Comparison of ENCODE assay signal across 1 cellular context in the genomic region with DNA sequence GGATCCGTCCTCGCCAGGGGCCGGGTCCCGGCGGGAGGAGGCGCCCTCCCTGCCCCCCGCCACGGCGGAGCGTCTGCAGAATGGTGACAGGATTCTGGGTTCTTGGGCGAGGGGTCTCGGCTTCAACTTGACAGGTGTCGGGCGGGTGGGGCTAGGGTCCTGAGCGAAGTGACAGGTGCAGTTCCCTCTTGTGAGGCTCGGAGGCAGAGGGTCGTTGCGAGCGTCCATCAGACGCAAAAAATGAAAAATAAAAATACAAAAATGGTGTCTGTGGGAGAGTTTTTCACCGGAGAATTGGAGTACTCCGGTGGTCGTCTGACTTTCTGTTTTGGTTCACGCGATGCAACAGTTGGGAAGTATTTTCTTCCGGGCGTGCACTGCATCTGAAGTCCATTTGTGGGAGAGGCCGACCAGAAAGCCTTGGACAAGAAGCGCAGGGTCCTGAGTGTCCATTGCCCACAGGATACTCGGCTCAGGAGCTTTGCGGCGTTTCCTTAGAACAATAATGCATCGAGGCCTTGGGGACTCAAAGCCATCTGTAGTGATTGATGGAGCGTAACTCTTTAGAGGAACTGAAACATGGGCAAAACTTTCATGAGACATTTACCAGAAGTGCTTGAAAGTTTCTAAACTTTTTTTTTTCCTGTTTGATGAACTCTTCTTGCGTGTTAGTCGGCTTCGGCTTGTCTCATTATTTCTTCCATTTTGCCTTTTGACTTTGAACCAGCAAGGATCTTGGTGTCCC.
TF ChIP-seq lines count a peak whose summit lies in the region.

No MANE protein-coding gene starts in this region.

TF ChIP-seq in SK-N-SH treated with all-trans-retinoic acid at 6 μM for 48 hours, 23 proteins besides CTCF, POLR2A, EP300 and RAD21 (continued from another document):
- TF ChIP-seq ZFP30 (CRISPR knock-in tag; IDR thresholded peaks at IDR 0.05) (no peak), ZC3H10 (CRISPR knock-in tag; IDR thresholded peaks at IDR 0.05) (no peak), ZNF8 (CRISPR knock-in tag; IDR thresholded peaks at IDR 0.05) (no peak), PPARA (CRISPR knock-in tag; IDR thresholded peaks at IDR 0.05; ENCODE audit: borderline replicate concordance) (no peak), TOX (CRISPR knock-in tag; IDR thresholded peaks at IDR 0.05; ENCODE audit: borderline replicate concordance) (no peak), ZNF565 (CRISPR knock-in tag; conservative IDR thresholded peaks at IDR 0.05; ENCODE audit: low read depth) (no peak), ARNTL (CRISPR knock-in tag; IDR thresholded peaks at IDR 0.05; ENCODE audit: borderline replicate concordance, low read depth) (no peak), TCF4 (CRISPR knock-in tag; IDR thresholded peaks at IDR 0.05; ENCODE audit: borderline replicate concordance) (no peak), ISL1 (CRISPR knock-in tag; IDR thresholded peaks at IDR 0.05) (no peak), SNAI2 (CRISPR knock-in tag; IDR thresholded peaks at IDR 0.05) (no peak)
- TF ChIP-seq, protein P1, sequence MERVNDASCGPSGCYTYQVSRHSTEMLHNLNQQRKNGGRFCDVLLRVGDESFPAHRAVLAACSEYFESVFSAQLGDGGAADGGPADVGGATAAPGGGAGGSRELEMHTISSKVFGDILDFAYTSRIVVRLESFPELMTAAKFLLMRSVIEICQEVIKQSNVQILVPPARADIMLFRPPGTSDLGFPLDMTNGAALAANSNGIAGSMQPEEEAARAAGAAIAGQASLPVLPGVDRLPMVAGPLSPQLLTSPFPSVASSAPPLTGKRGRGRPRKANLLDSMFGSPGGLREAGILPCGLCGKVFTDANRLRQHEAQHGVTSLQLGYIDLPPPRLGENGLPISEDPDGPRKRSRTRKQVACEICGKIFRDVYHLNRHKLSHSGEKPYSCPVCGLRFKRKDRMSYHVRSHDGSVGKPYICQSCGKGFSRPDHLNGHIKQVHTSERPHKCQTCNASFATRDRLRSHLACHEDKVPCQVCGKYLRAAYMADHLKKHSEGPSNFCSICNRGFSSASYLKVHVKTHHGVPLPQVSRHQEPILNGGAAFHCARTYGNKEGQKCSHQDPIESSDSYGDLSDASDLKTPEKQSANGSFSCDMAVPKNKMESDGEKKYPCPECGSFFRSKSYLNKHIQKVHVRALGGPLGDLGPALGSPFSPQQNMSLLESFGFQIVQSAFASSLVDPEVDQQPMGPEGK (CRISPR knock-in tag; IDR thresholded peaks at IDR 0.05; ENCODE audit: borderline replicate concordance), result no peak
- TF ChIP-seq, protein P2, sequence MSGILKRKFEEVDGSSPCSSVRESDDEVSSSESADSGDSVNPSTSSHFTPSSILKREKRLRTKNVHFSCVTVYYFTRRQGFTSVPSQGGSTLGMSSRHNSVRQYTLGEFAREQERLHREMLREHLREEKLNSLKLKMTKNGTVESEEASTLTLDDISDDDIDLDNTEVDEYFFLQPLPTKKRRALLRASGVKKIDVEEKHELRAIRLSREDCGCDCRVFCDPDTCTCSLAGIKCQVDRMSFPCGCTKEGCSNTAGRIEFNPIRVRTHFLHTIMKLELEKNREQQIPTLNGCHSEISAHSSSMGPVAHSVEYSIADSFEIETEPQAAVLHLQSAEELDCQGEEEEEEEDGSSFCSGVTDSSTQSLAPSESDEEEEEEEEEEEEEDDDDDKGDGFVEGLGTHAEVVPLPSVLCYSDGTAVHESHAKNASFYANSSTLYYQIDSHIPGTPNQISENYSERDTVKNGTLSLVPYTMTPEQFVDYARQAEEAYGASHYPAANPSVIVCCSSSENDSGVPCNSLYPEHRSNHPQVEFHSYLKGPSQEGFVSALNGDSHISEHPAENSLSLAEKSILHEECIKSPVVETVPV (CRISPR knock-in tag; IDR thresholded peaks at IDR 0.05), result no peak
- TF ChIP-seq, protein P3, sequence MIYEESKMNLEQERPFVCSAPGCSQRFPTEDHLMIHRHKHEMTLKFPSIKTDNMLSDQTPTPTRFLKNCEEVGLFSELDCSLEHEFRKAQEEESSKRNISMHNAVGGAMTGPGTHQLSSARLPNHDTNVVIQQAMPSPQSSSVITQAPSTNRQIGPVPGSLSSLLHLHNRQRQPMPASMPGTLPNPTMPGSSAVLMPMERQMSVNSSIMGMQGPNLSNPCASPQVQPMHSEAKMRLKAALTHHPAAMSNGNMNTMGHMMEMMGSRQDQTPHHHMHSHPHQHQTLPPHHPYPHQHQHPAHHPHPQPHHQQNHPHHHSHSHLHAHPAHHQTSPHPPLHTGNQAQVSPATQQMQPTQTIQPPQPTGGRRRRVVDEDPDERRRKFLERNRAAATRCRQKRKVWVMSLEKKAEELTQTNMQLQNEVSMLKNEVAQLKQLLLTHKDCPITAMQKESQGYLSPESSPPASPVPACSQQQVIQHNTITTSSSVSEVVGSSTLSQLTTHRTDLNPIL (CRISPR knock-in tag; IDR thresholded peaks at IDR 0.05; ENCODE audit: low read depth), result no peak
TF ChIP-seq in SK-N-SH treated with all-trans-retinoic acid at 6 μM for 48 hours: peak in this region for 0.
